8 cellular contexts compared by ENCODE assay signal in the genomic region with DNA sequence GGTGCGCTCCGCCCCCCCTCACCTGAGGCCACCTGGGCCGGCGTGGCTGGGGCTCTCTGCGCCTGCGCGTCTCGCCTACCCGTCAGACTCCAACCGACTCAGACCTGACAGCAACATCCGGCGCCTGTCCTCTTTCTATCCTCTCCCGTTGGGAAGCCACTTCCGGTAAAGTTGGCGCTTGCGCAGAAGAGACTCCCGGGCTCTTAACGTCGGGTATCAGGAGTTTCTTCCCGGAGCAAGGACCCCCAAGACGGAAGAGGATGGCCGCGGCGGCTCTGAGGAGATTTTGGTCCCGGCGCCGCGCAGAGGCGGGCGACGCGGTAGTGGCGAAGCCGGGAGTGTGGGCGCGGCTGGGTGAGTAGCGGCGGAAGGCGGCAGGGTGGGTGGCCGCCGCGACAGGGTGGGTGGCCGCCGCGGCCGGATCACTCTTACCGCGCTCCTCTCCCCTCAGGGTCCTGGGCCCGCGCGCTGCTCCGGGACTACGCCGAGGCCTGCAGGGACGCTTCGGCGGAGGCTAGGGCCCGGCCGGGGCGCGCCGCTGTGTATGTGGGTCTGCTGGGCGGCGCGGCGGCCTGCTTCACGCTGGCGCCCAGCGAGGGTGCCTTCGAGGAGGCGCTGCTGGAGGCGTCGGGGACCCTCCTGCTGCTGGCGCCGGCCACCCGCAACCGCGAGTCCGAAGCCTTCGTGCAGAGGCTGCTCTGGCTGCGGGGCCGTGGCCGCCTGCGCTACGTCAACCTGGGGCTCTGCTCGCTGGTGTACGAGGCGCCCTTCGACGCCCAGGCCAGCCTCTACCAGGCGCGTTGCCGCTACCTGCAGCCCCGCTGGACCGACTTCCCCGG. TPM values are rescaled to one million over a fixed set of nuclear protein-coding genes. Genes with fewer than 3 reads are reported as not detected.
DNase-seq lines count a peak whose midpoint lies in the region; ATAC-seq, FAIRE-seq and TF ChIP-seq lines count a peak whose summit lies in the region.

TSS of gene TIMM29 (plus strand) at position 249 of the 839 bp plus-strand sequence. CDS start at position 261, 12 bp downstream.
TSS of gene YIPF2 (minus strand) at position 77 of the 839 bp plus-strand sequence. CDS start 229 bp downstream, outside the sequence.

- DNase-seq in AG08396 (ENCODE audit: low spot score) (peak; percentile 99), NCI-H460 (ENCODE audit: extremely low read depth, low read depth) (peak; percentile 97), cerebellum (ENCODE audit: low spot score) (peak; percentile 97), kidney (peak; percentile 99)
- peak; percentile 88 for DNase-seq in activated CD4-positive, alpha-beta T cell treated with anti-CD3 and anti-CD28 coated beads for 1 hour
- DNase-seq in stimulated activated CD4-positive, alpha-beta T cell treated with anti-CD3 and anti-CD28 coated beads, Interleukin-15, amount 100 ng/mL, for 24 hours: peak; percentile 98

- intact Hi-C loops in kidney (cut with DNase I): no loop called here

- ATAC-seq in GM19023 (IDR thresholded peaks at IDR 0.05; ENCODE audit: unreplicated experiment) (peak; percentile 72), HG03354 (IDR thresholded peaks at IDR 0.05; ENCODE audit: poor library complexity, severe bottlenecking, unreplicated experiment) (peak; percentile 81)

- FAIRE-seq in kidney (lab: Jason Lieb, UNC): peak; percentile 51

- peaks cover 6 to 19% of the 10 kb centered on the region in 2 donors for H3K36me3 ChIP-seq in kidney (ENCODE audit: control insufficient read depth in 1 of 2, insufficient read depth in 2 of 2, low read length in 2 of 2)

- peak within 1 kb of the TSS; percentile 65 to 67 for H3K27ac ChIP-seq in kidney (ENCODE audit: low read depth in 2 of 2, low read length in 2 of 2)

- H3K4me1 ChIP-seq in kidney (ENCODE audit: control insufficient read depth in 1 of 2, insufficient read depth in 1 of 2, low read depth in 1 of 2, low read length in 2 of 2): peaks cover 5 to 15% of the 10 kb centered on the region in 2 donors

- H3K9ac ChIP-seq in kidney (ENCODE audit: low read length in 2 of 2): peak within 1 kb of the TSS; percentile 82 to 89

- H3K4me3 ChIP-seq in kidney (ENCODE audit: low read length in 2 of 2): peak within 1 kb of the TSS; percentile 66 to 82

- TF ChIP-seq CTCF in kidney (IDR thresholded peaks at IDR 0.05; ENCODE audit: borderline replicate concordance, extremely low read depth, insufficient read depth): peak; percentile 13

- H3K9me3 ChIP-seq in kidney (ENCODE audit: control insufficient read depth in 1 of 2, low read length in 2 of 2): no peaks in the 10 kb centered on the region

RNA-seq across cellular contexts. Expression of gene TIMM29, which starts in this region (rescaled TPM):
- 16.5 and 16.6 TPM in 2 replicates for total RNA-seq in NCI-H460 (2014; rRNA removed; shearing (Covaris generic))
- polyA plus RNA-seq in NCI-H460 (2014; cell fraction: nucleus; rRNA removed): 39.8 and 40.6 TPM in 2 replicates
- total RNA-seq in cerebellum (18.7 TPM), kidney (21.7 TPM)
- polyA plus RNA-seq in kidney (ENCODE audit: insufficient read depth, low read depth, low replicate concordance): 16.8 TPM

RNA-seq across cellular contexts. Expression of gene YIPF2, which starts in this region (rescaled TPM):
- 26.6 and 28.5 TPM in 2 replicates for total RNA-seq in NCI-H460 (2014; rRNA removed; shearing (Covaris generic))
- polyA plus RNA-seq in NCI-H460 (2014; cell fraction: nucleus; rRNA removed): 48.4 and 50.7 TPM in 2 replicates
- total RNA-seq in cerebellum (30.0 TPM), kidney (64.7 TPM)
- polyA plus RNA-seq in kidney (ENCODE audit: insufficient read depth, low read depth, low replicate concordance): 70.3 TPM

Comparison
In these comparisons a context has a peak if more than half of its experiments do, and no peak if none do; other contexts are left out.
1. Peak in every context shown above with its lines: DNase-seq, ATAC-seq, H3K4me3 ChIP-seq and H3K27ac ChIP-seq.